In genomic region chr1:1119272-1119890, GRCh38 we compare ENCODE assay signal across 33 cellular contexts. TPM values are rescaled to one million over a fixed set of nuclear protein-coding genes. Genes with fewer than 3 reads are reported as not detected.
A peak's percentile ranks its signal among the peaks of the same experiment; 100 is the strongest.
DNase-seq lines count a peak whose midpoint lies in the region; TF ChIP-seq lines count a peak whose summit lies in the region.
"Had no signal": no experiment of that assay in that cellular context is flagged by ENCODE, and none has a peak within 500 bp of the region (broad histone marks: within the 10 kb centered on the region; RNA-seq: fewer than 3 reads in every experiment).

No MANE protein-coding gene starts in this region.

- H3K36me3 Mint-ChIP-seq in chondrocyte (ENCODE audit: low read depth) = peaks cover 2% of the 10 kb centered on the region
- no peaks in the 10 kb centered on the region for H3K36me3 Mint-ChIP-seq in endodermal cell (ENCODE audit: low read depth)
- H3K36me3 Mint-ChIP-seq: activated naive CD4-positive, alpha-beta T cell treated with anti-CD3 and anti-CD28 coated beads, Interleukin-2, amount 50 U/mL, for 24 hours; T-cell had no signal

- H3K9ac ChIP-seq in endodermal cell (ENCODE audit: extremely low read depth, low read length, poor library complexity, severe bottlenecking) = no peak overlapping the region

- H3K27me3 ChIP-seq in H7 (ENCODE audit: control insufficient read depth, insufficient read depth, low read length) = peaks cover 21% of the 10 kb centered on the region
- peaks cover 8% of the 10 kb centered on the region for H3K27me3 ChIP-seq in osteoblast (ENCODE audit: insufficient read depth, low read length)
- peaks cover 26% of the 10 kb centered on the region for H3K27me3 ChIP-seq in endodermal cell (ENCODE audit: control insufficient read depth, insufficient read depth, low read length, poor library complexity, severe bottlenecking)

- H3K36me3 ChIP-seq in H7 (replicated peaks; ENCODE audit: control insufficient read depth, insufficient read depth, low read length) (no peaks in the 10 kb centered on the region), osteoblast (ENCODE audit: insufficient read depth, low read length) (no peaks in the 10 kb centered on the region), endodermal cell (ENCODE audit: control insufficient read depth, insufficient read depth, low read length) (no peaks in the 10 kb centered on the region)

- H3K9me3 Mint-ChIP-seq in chondrocyte (ENCODE audit: low read depth) = no peaks in the 10 kb centered on the region
- peaks cover 6% of the 10 kb centered on the region for H3K9me3 Mint-ChIP-seq in endodermal cell
- H3K9me3 Mint-ChIP-seq: activated naive CD4-positive, alpha-beta T cell treated with anti-CD3 and anti-CD28 coated beads, Interleukin-2, amount 50 U/mL, for 24 hours; T-cell had no signal

- H3K4me3 Mint-ChIP-seq in chondrocyte (ENCODE audit: unreplicated experiment) (no peak overlapping the region), endodermal cell (no peak overlapping the region)
- H3K4me3 Mint-ChIP-seq: activated CD4-positive, alpha-beta T cell treated with anti-CD3 and anti-CD28 coated beads for 36 hours; activated naive CD4-positive, alpha-beta T cell treated with anti-CD3 and anti-CD28 coated beads, Interleukin-2, amount 50 U/mL, for 24 hours; activated T-cell treated with anti-CD3 and anti-CD28 coated beads, Interleukin-2, amount 50 U/mL, for 72 hours; HFFc6; T-cell had no signal

- H3K4me1 ChIP-seq in osteoblast (ENCODE audit: insufficient read depth, low read length) (no peaks in the 10 kb centered on the region), endodermal cell (ENCODE audit: control insufficient read depth, insufficient read depth, low read length) (no peaks in the 10 kb centered on the region)

- H3K27ac ChIP-seq in osteoblast (ENCODE audit: low read depth, low read length) = no peak overlapping the region
- H3K27ac ChIP-seq in endodermal cell (ENCODE audit: low read depth, low read length) = no peak overlapping the region

- H3K27me3 Mint-ChIP-seq in chondrocyte (ENCODE audit: low read depth) (no peaks in the 10 kb centered on the region), endodermal cell (ENCODE audit: insufficient read depth) (peaks cover 26% of the 10 kb centered on the region)
- H3K27me3 Mint-ChIP-seq: activated naive CD4-positive, alpha-beta T cell treated with anti-CD3 and anti-CD28 coated beads, Interleukin-2, amount 50 U/mL, for 24 hours had no signal

- DNase-seq in NCI-H1417 (lab: John Stamatoyannopoulos, UW) (peak in 2 of 3 experiments; percentile 21 to 54), NCI-H1417 treated with DMSO at 0.1 percent for 48 hours (lab: John Stamatoyannopoulos, UW) (no peak), H7 (peak; percentile 46), chondrocyte (ENCODE audit: low spot score) (peak; percentile 79), osteoblast (ENCODE audit: insufficient read length, low spot score, missing footprints) (peak; percentile 80), mucosa of gallbladder (ENCODE audit: low spot score) (no peak), endodermal cell (no peak), NCI-H510A treated with DMSO at 0.1 percent for 48 hours (lab: John Stamatoyannopoulos, UW) (no peak)
- DNase-seq: 8988T; activated CD4-positive, alpha-beta T cell treated with anti-CD3 and anti-CD28 coated beads for 36 hours; activated T-cell treated with anti-CD3 and anti-CD28 coated beads, Interleukin-2, amount 50 U/mL, for 72 hours; AML-193; caudate nucleus; DMS53; GDM1; HFFc6; IMR-90; kidney glomerular epithelial cell; mesenchymal stem cell; NCI-H1092 treated with DMSO at 0.1 percent for 48 hours; NCI-H2029 treated with DMSO at 0.1 percent for 48 hours; NCI-H446 treated with DMSO at 0.1 percent for 48 hours; occipital lobe; retina; stimulated activated naive CD8-positive, alpha-beta T cell treated with anti-CD3 and anti-CD28 coated beads, Interleukin-15, Interleukin-2, amounts not matched to agents 100 U/mL and 50 U/mL, for 24 hours; T-cell had no signal

- 88 to 89% methylated on average over 10 to 20 of the region's 20 CpGs for WGBS in endodermal cell (ENCODE audit: insufficient coverage in 1 of 2, insufficient read length in 1 of 2), 2 experiments

- H3K4me3 ChIP-seq in H7 (ENCODE audit: insufficient read depth, low read depth, low read length) (no peak overlapping the region), osteoblast (ENCODE audit: insufficient read depth, low read length) (no peak overlapping the region), endodermal cell (ENCODE audit: low read length) (no peak overlapping the region)

- no peak overlapping the region for H3K4me2 ChIP-seq in osteoblast (ENCODE audit: insufficient read depth, low read length)

- peaks cover 3% of the 10 kb centered on the region for H4K20me1 ChIP-seq in osteoblast (ENCODE audit: insufficient read depth, low read length)

- peaks cover 9% of the 10 kb centered on the region for H3K4me1 Mint-ChIP-seq in chondrocyte (ENCODE audit: low read depth)
- H3K4me1 Mint-ChIP-seq in endodermal cell = peaks cover 4% of the 10 kb centered on the region

- H3K27ac Mint-ChIP-seq in chondrocyte (ENCODE audit: unreplicated experiment) (no peak overlapping the region), endodermal cell (no peak overlapping the region)
- H3K27ac Mint-ChIP-seq: activated CD4-positive, alpha-beta T cell treated with anti-CD3 and anti-CD28 coated beads for 36 hours; activated naive CD4-positive, alpha-beta T cell treated with anti-CD3 and anti-CD28 coated beads, Interleukin-2, amount 50 U/mL, for 24 hours; activated T-cell treated with anti-CD3 and anti-CD28 coated beads, Interleukin-2, amount 50 U/mL, for 72 hours; HFFc6; T-cell had no signal

- H3K79me2 ChIP-seq in osteoblast (ENCODE audit: insufficient read depth, low read length) = peaks cover 7% of the 10 kb centered on the region

- H3K9me3 ChIP-seq in osteoblast (ENCODE audit: low read depth, low read length) = no peaks in the 10 kb centered on the region
- H3K9me3 ChIP-seq in endodermal cell (ENCODE audit: control insufficient read depth, low read length) = no peaks in the 10 kb centered on the region

- TF ChIP-seq CTCF in chondrocyte (IDR thresholded peaks at IDR 0.05) (no peak), osteoblast (IDR thresholded peaks at IDR 0.05; ENCODE audit: extremely low read depth, low read depth, low read length) (no peak), endodermal cell (conservative IDR thresholded peaks at IDR 0.05) (no peak)

- H2AFZ ChIP-seq in osteoblast (ENCODE audit: low read length) = no peak overlapping the region

RNA-seq across cellular contexts. Expression of gene C1orf159, which starts 3.5 kb away (rescaled TPM):
- total RNA-seq in H7 (2014; rRNA removed; shearing (Covaris generic)) = 29.3 and 32.0 TPM in 2 replicates
- total RNA-seq in chondrocyte (9.2 to 15.1 TPM (median 9.2 TPM) in 3 replicates), osteoblast (5.4 and 8.5 TPM in 2 replicates), mucosa of gallbladder (18.6 TPM), endodermal cell (10 to 100 TPM; 23.1 to 29.5 TPM)
- 22.6 TPM for polyA plus RNA-seq in endodermal cell (2013, experiment 1 of 2)
- polyA plus RNA-seq in endodermal cell (2013, experiment 2 of 2) = 22.5 TPM

RNA-seq across cellular contexts. Expression of gene RNF223, which starts 45.3 kb away (rescaled TPM):
- total RNA-seq in H7 (2014; rRNA removed; shearing (Covaris generic)) = not detected in 2 replicates
- total RNA-seq in chondrocyte (not detected in 3 replicates), osteoblast (not detected in 2 replicates), mucosa of gallbladder (1.0 TPM), endodermal cell (not detected)
- not detected for polyA plus RNA-seq in endodermal cell (2013, experiment 1 of 2)
- not detected for polyA plus RNA-seq in endodermal cell (2013, experiment 2 of 2)
- total RNA-seq: activated CD4-positive, alpha-beta T cell treated with anti-CD3 and anti-CD28 coated beads for 36 hours; aorta; CD8-positive, alpha-beta memory T cell; endothelial cell of umbilical vein; glomerular endothelial cell; HFFc6; IMR-90; occipital lobe; T-cell had no signal
- polyA plus RNA-seq: aorta; CD8-positive, alpha-beta memory T cell; endothelial cell of umbilical vein; IMR-90 had no signal

RNA-seq across cellular contexts. Expression of gene TTLL10, which starts 54.3 kb away (rescaled TPM):
- not detected in 2 replicates for total RNA-seq in H7 (2014; rRNA removed; shearing (Covaris generic))
- not detected in 3 replicates for total RNA-seq in chondrocyte
- total RNA-seq in osteoblast = not detected in 2 replicates
- total RNA-seq in mucosa of gallbladder = 0.78 TPM
- 1 to 10 TPM in 1 of 2 donors, under 1 TPM in 1; 0.93 to 1.2 TPM for total RNA-seq in endodermal cell
- 1.1 TPM for polyA plus RNA-seq in endodermal cell (2013, experiment 1 of 2)
- polyA plus RNA-seq in endodermal cell (2013, experiment 2 of 2) = 0.21 TPM
- total RNA-seq: activated CD4-positive, alpha-beta T cell treated with anti-CD3 and anti-CD28 coated beads for 36 hours; CD8-positive, alpha-beta memory T cell; dermis microvascular lymphatic vessel endothelial cell; endothelial cell of umbilical vein; glomerular endothelial cell; HFFc6; IMR-90; myocyte; occipital lobe had no signal
- polyA plus RNA-seq: aorta; CD8-positive, alpha-beta memory T cell; endothelial cell of umbilical vein; IMR-90 had no signal

Comparison
In these comparisons a context has a peak if more than half of its experiments do, and no peak if none do; other contexts are left out.
1. DNase-seq: peak in NCI-H1417 (2 of 3), H7 (single experiment), chondrocyte (single experiment) and osteoblast (single experiment); none in NCI-H1417 treated with DMSO at 0.1 percent for 48 hours (single experiment), mucosa of gallbladder (single experiment), endodermal cell (single experiment) and NCI-H510A treated with DMSO at 0.1 percent for 48 hours (single experiment).